Comparison of ENCODE assay signal across 32 cellular contexts in genomic region chr18:29873211-29873610, GRCh38.
"Had no signal": no experiment of that assay in that cellular context is flagged by ENCODE, and none has a peak within 500 bp of the region (broad histone marks: within the 10 kb centered on the region; RNA-seq: fewer than 3 reads in every experiment).

No MANE protein-coding gene starts in this region.

- H3K4me3 ChIP-seq: adrenal gland, body of pancreas, breast epithelium had no signal

- H3K27ac ChIP-seq: adrenal gland, body of pancreas, brain microvascular endothelial cell, breast epithelium, VCaP had no signal

- ATAC-seq: activated CD8-positive, alpha-beta T cell treated with anti-CD3 and anti-CD28 coated beads for 36 hours; activated naive CD4-positive, alpha-beta T cell treated with anti-CD3 and anti-CD28 coated beads, Interleukin-2, amount 50 U/mL, for 72 hours; activated T-cell treated with anti-CD3 and anti-CD28 coated beads, Interleukin-2, amount 50 U/mL, for 4 hours; activated T-cell treated with anti-CD3 and anti-CD28 coated beads, Interleukin-2, amount 50 U/mL, for 72 hours; activated T-helper 17 cell treated with anti-CD3 and anti-CD28 coated beads, Interleukin-2, amount 50 U/mL, for 72 hours; body of pancreas had no signal

- H3K36me3 ChIP-seq: adrenal gland, brain microvascular endothelial cell, breast epithelium had no signal

- H3K4me1 ChIP-seq: adrenal gland, body of pancreas, breast epithelium had no signal

- H3K9me3 ChIP-seq: body of pancreas had no signal

- DNase-seq: activated B cell treated with CpG ODN at 0.5 μM for 24 hours; activated CD4-positive, alpha-beta memory T cell treated with anti-CD3 and anti-CD28 coated beads for 36 hours; activated CD4-positive, alpha-beta T cell treated with anti-CD3 and anti-CD28 coated beads for 4 hours; activated CD4-positive, alpha-beta T cell treated with anti-CD3 and anti-CD28 coated beads, Interleukin-2, amount 10 ng/mL, durations not matched to agents 24 days and 14 days; activated CD4-positive, alpha-beta T cell treated with anti-CD3 and anti-CD28 coated beads, Interleukin-2, amount 50 U/mL, for 1 hour; activated CD4-positive, alpha-beta T cell treated with anti-CD3 and anti-CD28 coated beads, Interleukin-2, amount 50 U/mL, for 4 hours; activated CD4-positive, CD25-positive, alpha-beta regulatory T cell treated with anti-CD3 and anti-CD28 coated beads, Interleukin-2, amount 50 U/mL, for 72 hours; activated CD8-positive, alpha-beta memory T cell treated with anti-CD3 and anti-CD28 coated beads, Interleukin-2, amount 50 U/mL, for 4 hours; activated CD8-positive, alpha-beta T cell treated with anti-CD3 and anti-CD28 coated beads for 36 hours; activated effector memory CD4-positive, alpha-beta T cell treated with anti-CD3 and anti-CD28 coated beads, Interleukin-2, amount 50 U/mL, for 16 hours; activated gamma-delta T cell treated with Interleukin-2 at 50 U/mL for 16 hours; activated naive CD4-positive, alpha-beta T cell; activated naive CD4-positive, alpha-beta T cell treated with anti-CD3 and anti-CD28 coated beads for 36 hours; activated naive CD4-positive, alpha-beta T cell treated with anti-CD3 and anti-CD28 coated beads, Interleukin-2, amount 50 U/mL, for 16 hours; activated naive CD8-positive, alpha-beta T cell treated with anti-CD3 and anti-CD28 coated beads for 36 hours; activated T-cell treated with anti-CD3 and anti-CD28 coated beads for 4 hours; activated T-cell treated with anti-CD3 and anti-CD28 coated beads, Interleukin-2, amount 50 U/mL, for 1 hour; activated T-cell treated with anti-CD3 and anti-CD28 coated beads, Interleukin-2, amount 50 U/mL, for 4 hours; activated T-cell treated with anti-CD3 and anti-CD28 coated beads, Interleukin-2, amount 50 U/mL, for 72 hours; adrenal gland; amniotic stem cell; aorta; body of pancreas; brain microvascular endothelial cell; central memory CD4-positive, alpha-beta T cell; T-helper 1 cell; T-helper 2 cell; T-helper 9 cell had no signal

- H3K27me3 ChIP-seq: adrenal gland, body of pancreas, brain microvascular endothelial cell, breast epithelium had no signal
